ENCODE assay signal across 21 cellular contexts in genomic region chr7:135197343-135197742, GRCh38. TPM values are rescaled to one million over a fixed set of nuclear protein-coding genes. Genes with fewer than 3 reads are reported as not detected.
DNase-seq lines count a peak whose midpoint lies in the region; ATAC-seq and FAIRE-seq lines count a peak whose summit lies in the region.
"Had no signal": no experiment of that assay in that cellular context is flagged by ENCODE, and none has a peak within 500 bp of the region (broad histone marks: within the 10 kb centered on the region; RNA-seq: fewer than 3 reads in every experiment).

No MANE protein-coding gene starts in this region.

- H2AFZ ChIP-seq in Karpas-422 (ENCODE audit: low read length), result no peak overlapping the region
- no peak overlapping the region for H2AFZ ChIP-seq in trophoblast cell (ENCODE audit: insufficient read depth, low read length, poor library complexity)
- H2AFZ ChIP-seq: GM23338 had no signal

- H3K27me3 ChIP-seq in Karpas-422 (ENCODE audit: low read length) (no peaks in the 10 kb centered on the region), trophoblast cell (ENCODE audit: insufficient read depth, low read length) (no peaks in the 10 kb centered on the region), small intestine (ENCODE audit: control insufficient read depth in 2 of 2, insufficient read depth in 2 of 2, low read length in 2 of 2) (no peaks in the 10 kb centered on the region)
- H3K27me3 ChIP-seq: Peyer's patch had no signal

- H4K8ac ChIP-seq in trophoblast cell (ENCODE audit: low read depth, low read length), result no peak overlapping the region

- no peak overlapping the region for H3K4me3 Mint-ChIP-seq in activated naive CD8-positive, alpha-beta T cell treated with anti-CD3 and anti-CD28 coated beads, Interleukin-2, amount 50 U/mL, for 24 hours
- H3K4me3 Mint-ChIP-seq in activated naive CD8-positive, alpha-beta T cell treated with anti-CD3 and anti-CD28 coated beads for 36 hours, result no peak overlapping the region
- H3K4me3 Mint-ChIP-seq: CD14-positive monocyte, GM23338, IgD-negative memory B cell had no signal

- H3K4me1 Mint-ChIP-seq in activated naive CD8-positive, alpha-beta T cell treated with anti-CD3 and anti-CD28 coated beads, Interleukin-2, amount 50 U/mL, for 24 hours, result peaks cover 22% of the 10 kb centered on the region
- H3K4me1 Mint-ChIP-seq in activated naive CD8-positive, alpha-beta T cell treated with anti-CD3 and anti-CD28 coated beads for 36 hours, result peaks cover 8% of the 10 kb centered on the region
- H3K4me1 Mint-ChIP-seq: CD14-positive monocyte had no signal

- H3K79me1 ChIP-seq in trophoblast cell (ENCODE audit: low read length), result no peaks in the 10 kb centered on the region

- H3K36me3 Mint-ChIP-seq in activated naive CD8-positive, alpha-beta T cell treated with anti-CD3 and anti-CD28 coated beads, Interleukin-2, amount 50 U/mL, for 24 hours (ENCODE audit: low read depth), result peaks cover 47% of the 10 kb centered on the region
- H3K36me3 Mint-ChIP-seq in activated naive CD8-positive, alpha-beta T cell treated with anti-CD3 and anti-CD28 coated beads for 36 hours, result peaks cover 27% of the 10 kb centered on the region

- H2BK5ac ChIP-seq in trophoblast cell (ENCODE audit: low read depth, low read length, poor library complexity), result no peak overlapping the region

- H4K12ac ChIP-seq in trophoblast cell (ENCODE audit: low read depth, low read length), result peak overlapping the region; percentile 5

- no peaks in the 10 kb centered on the region for H3K27me3 Mint-ChIP-seq in activated naive CD8-positive, alpha-beta T cell treated with anti-CD3 and anti-CD28 coated beads, Interleukin-2, amount 50 U/mL, for 24 hours
- H3K27me3 Mint-ChIP-seq in activated naive CD8-positive, alpha-beta T cell treated with anti-CD3 and anti-CD28 coated beads for 36 hours, result no peaks in the 10 kb centered on the region
- H3K27me3 Mint-ChIP-seq: IgD-negative memory B cell had no signal

- no peak overlapping the region for H2AK5ac ChIP-seq in trophoblast cell (ENCODE audit: low read length)

- H4K20me1 ChIP-seq in Karpas-422 (ENCODE audit: insufficient read depth, low read depth, low read length), result no peaks in the 10 kb centered on the region

- H3K4me1 ChIP-seq in Karpas-422 (ENCODE audit: low read length) (peaks cover 35% of the 10 kb centered on the region), trophoblast cell (ENCODE audit: control insufficient read depth in 1 of 2, insufficient read depth in 2 of 2, low read length in 2 of 2) (no peaks in the 10 kb centered on the region), small intestine (ENCODE audit: control insufficient read depth in 2 of 2, insufficient read depth in 1 of 2, low read depth in 1 of 2, low read length in 1 of 2) (no peaks in the 10 kb centered on the region)
- H3K4me1 ChIP-seq: HAP-1, Peyer's patch had no signal

- no peak overlapping the region for H3K18ac ChIP-seq in trophoblast cell (ENCODE audit: low read length)

- H3K23ac ChIP-seq in trophoblast cell (ENCODE audit: low read length), result no peak overlapping the region

- H3K14ac ChIP-seq in trophoblast cell (ENCODE audit: low read length), result no peak overlapping the region

- no peaks in the 10 kb centered on the region for H3K9me2 ChIP-seq in Karpas-422 (replicated peaks; ENCODE audit: insufficient read depth, low read length)

- H2BK12ac ChIP-seq in trophoblast cell (ENCODE audit: low read length), result no peak overlapping the region

- no peak overlapping the region for H3K4ac ChIP-seq in trophoblast cell (ENCODE audit: low read depth, low read length)

- H3K9ac ChIP-seq in Karpas-422 (ENCODE audit: low read length) (peak overlapping the region; percentile 62), trophoblast cell (ENCODE audit: low read length) (no peak overlapping the region)

- peak overlapping the region; percentile 23; the same call in 1 of the 2 replicates for H3K4me3 ChIP-seq in Karpas-422 (ENCODE audit: low read length)
- H3K4me3 ChIP-seq in trophoblast cell (ENCODE audit: low read depth, low read length), result no peak overlapping the region
- H3K4me3 ChIP-seq in small intestine (ENCODE audit: low read depth in 1 of 2, low read length in 2 of 2), result no peak overlapping the region
- H3K4me3 ChIP-seq: GM23338, HAP-1, Peyer's patch had no signal

- H3K36me3 ChIP-seq in Karpas-422 (ENCODE audit: insufficient read depth, low read length) (peaks cover 8% of the 10 kb centered on the region; the same call in 1 of the 2 replicates), trophoblast cell (ENCODE audit: control insufficient read depth in 1 of 2, insufficient read depth in 2 of 2, low read length in 2 of 2) (peaks cover 44 to 45% of the 10 kb centered on the region in 2 experiments), small intestine (ENCODE audit: control insufficient read depth in 2 of 2, insufficient read depth in 2 of 2, low read length in 2 of 2) (peaks cover 2 to 10% of the 10 kb centered on the region in 2 donors)

- H3K9me3 Mint-ChIP-seq in activated naive CD8-positive, alpha-beta T cell treated with anti-CD3 and anti-CD28 coated beads, Interleukin-2, amount 50 U/mL, for 24 hours, result no peaks in the 10 kb centered on the region
- H3K9me3 Mint-ChIP-seq in activated naive CD8-positive, alpha-beta T cell treated with anti-CD3 and anti-CD28 coated beads for 36 hours, result no peaks in the 10 kb centered on the region
- H3K9me3 Mint-ChIP-seq: CD14-positive monocyte, GM23338, IgD-negative memory B cell had no signal

- H4K91ac ChIP-seq in trophoblast cell (ENCODE audit: low read depth, low read length), result no peak overlapping the region

- H3K4me2 ChIP-seq in Karpas-422 (ENCODE audit: low read depth, low read length, poor library complexity, severe bottlenecking) (peak overlapping the region; percentile 44), trophoblast cell (ENCODE audit: low read length) (no peak overlapping the region)
- H3K4me2 ChIP-seq: GM23338 had no signal

- no peak for FAIRE-seq in small intestine (lab: Jason Lieb, UNC)
- FAIRE-seq: A204.1 had no signal

- H3K27ac ChIP-seq in Karpas-422 (ENCODE audit: low read length) (peak overlapping the region; percentile 85), trophoblast cell (ENCODE audit: low read depth, low read length) (no peak overlapping the region), small intestine (ENCODE audit: low read depth in 1 of 2, low read length in 1 of 2) (no peak overlapping the region)
- H3K27ac ChIP-seq: Peyer's patch had no signal

- H3K27ac Mint-ChIP-seq in activated naive CD8-positive, alpha-beta T cell treated with anti-CD3 and anti-CD28 coated beads, Interleukin-2, amount 50 U/mL, for 24 hours, result peak overlapping the region; percentile 32
- no peak overlapping the region for H3K27ac Mint-ChIP-seq in activated naive CD8-positive, alpha-beta T cell treated with anti-CD3 and anti-CD28 coated beads for 36 hours
- H3K27ac Mint-ChIP-seq: GM23338 had no signal

- DNase-seq in activated naive CD8-positive, alpha-beta T cell treated with anti-CD3 and anti-CD28 coated beads, Interleukin-2, amount 50 U/mL, for 24 hours, result no peak
- no peak for DNase-seq in activated naive CD8-positive, alpha-beta T cell treated with anti-CD3 and anti-CD28 coated beads for 36 hours
- no peak for DNase-seq in Karpas-422
- no peak for DNase-seq in trophoblast cell
- DNase-seq in small intestine, result no peak
- DNase-seq in NCI-H1048 (lab: John Stamatoyannopoulos, UW), result no peak
- no peak for DNase-seq in DMS79 (lab: John Stamatoyannopoulos, UW)
- DNase-seq: NCI-H1417, NCI-H1694 treated with DMSO at 0.1 percent for 48 hours, NCI-H2081 treated with DMSO at 0.1 percent for 48 hours, NCI-H446, NCI-H526, Peyer's patch had no signal

- no peaks in the 10 kb centered on the region for H3K79me2 ChIP-seq in Karpas-422 (ENCODE audit: low read length)
- no peaks in the 10 kb centered on the region for H3K79me2 ChIP-seq in trophoblast cell (ENCODE audit: control insufficient read depth, insufficient read depth, low read length, poor library complexity)

- no peak for ATAC-seq in activated naive CD8-positive, alpha-beta T cell treated with anti-CD3 and anti-CD28 coated beads, Interleukin-2, amount 50 U/mL, for 24 hours
- ATAC-seq: GM23338, SK-N-SH treated with all-trans-retinoic acid at 6 μM for 48 hours had no signal

- WGBS in trophoblast cell (ENCODE audit: extremely low coverage, insufficient coverage, insufficient read length), result no CpG with 5 or more reads among the region's 2 CpGs
- WGBS in small intestine, 3 donors, result 86 to 97% (median 94%) methylated on average over 2 of the region's 2 CpGs

- no peak overlapping the region for H2BK120ac ChIP-seq in trophoblast cell (ENCODE audit: insufficient read depth, low read length, poor library complexity)

- no peaks in the 10 kb centered on the region for H3K9me3 ChIP-seq in Karpas-422 (ENCODE audit: low read length)
- peaks cover 2% of the 10 kb centered on the region for H3K9me3 ChIP-seq in trophoblast cell (ENCODE audit: insufficient read depth, low read depth, low read length)
- no peaks in the 10 kb centered on the region for H3K9me3 ChIP-seq in small intestine (ENCODE audit: control insufficient read depth, low read depth)
- H3K9me3 ChIP-seq: HAP-1, Peyer's patch had no signal

RNA-seq across cellular contexts. Expression of gene WDR91, which starts 14.0 kb away (rescaled TPM):
- 10 to 100 TPM; 12.3 to 14.0 TPM for total RNA-seq in activated naive CD8-positive, alpha-beta T cell treated with anti-CD3 and anti-CD28 coated beads for 36 hours
- total RNA-seq in Karpas-422 (2014; rRNA removed; shearing (Covaris generic); ENCODE audit: low replicate concordance), result 7.8 and 11.5 TPM in 2 replicates
- 11.4 and 11.5 TPM in 2 replicates for polyA plus RNA-seq in trophoblast cell (2013)
- 1 to 10 TPM; 2.7 to 5.8 (median 4.7) TPM for polyA plus RNA-seq in small intestine

RNA-seq across cellular contexts. Expression of gene CYREN, which starts 26.8 kb away (rescaled TPM):
- total RNA-seq in activated naive CD8-positive, alpha-beta T cell treated with anti-CD3 and anti-CD28 coated beads for 36 hours, result 10 to 100 TPM; 51.7 to 54.4 TPM
- 33.1 and 67.1 TPM in 2 replicates for total RNA-seq in Karpas-422 (2014; rRNA removed; shearing (Covaris generic); ENCODE audit: low replicate concordance)
- 32.9 and 33.9 TPM in 2 replicates for polyA plus RNA-seq in trophoblast cell (2013)
- polyA plus RNA-seq in small intestine, result 10 to 100 TPM; 26.6 to 30.7 (median 27.0) TPM

RNA-seq across cellular contexts. Expression of gene STRA8, which starts 36.3 kb away (rescaled TPM):
- total RNA-seq in activated naive CD8-positive, alpha-beta T cell treated with anti-CD3 and anti-CD28 coated beads for 36 hours, result not detected
- not detected in 2 replicates for total RNA-seq in Karpas-422 (2014; rRNA removed; shearing (Covaris generic); ENCODE audit: low replicate concordance)
- not detected in 2 replicates for polyA plus RNA-seq in trophoblast cell (2013)
- not detected for polyA plus RNA-seq in small intestine
- total RNA-seq: GM23338, M059J, OCI-LY7, Peyer's patch had no signal
- polyA plus RNA-seq: CD14-positive monocyte, GM23338, IgD-negative memory B cell had no signal

RNA-seq across cellular contexts. Expression of gene TMEM140, which starts 49.5 kb away (rescaled TPM):
- 10 to 100 TPM; 12.7 to 12.8 TPM for total RNA-seq in activated naive CD8-positive, alpha-beta T cell treated with anti-CD3 and anti-CD28 coated beads for 36 hours
- total RNA-seq in Karpas-422 (2014; rRNA removed; shearing (Covaris generic); ENCODE audit: low replicate concordance), result 0.86 and 2.8 TPM in 2 replicates
- 0.25 and 0.26 TPM in 2 replicates for polyA plus RNA-seq in trophoblast cell (2013)
- 10 to 100 TPM in 2 of 3 donors, 1 to 10 TPM in 1; 5.4 to 13.2 (median 11.7) TPM for polyA plus RNA-seq in small intestine
- total RNA-seq: GM23338 had no signal
